In the genomic region with DNA sequence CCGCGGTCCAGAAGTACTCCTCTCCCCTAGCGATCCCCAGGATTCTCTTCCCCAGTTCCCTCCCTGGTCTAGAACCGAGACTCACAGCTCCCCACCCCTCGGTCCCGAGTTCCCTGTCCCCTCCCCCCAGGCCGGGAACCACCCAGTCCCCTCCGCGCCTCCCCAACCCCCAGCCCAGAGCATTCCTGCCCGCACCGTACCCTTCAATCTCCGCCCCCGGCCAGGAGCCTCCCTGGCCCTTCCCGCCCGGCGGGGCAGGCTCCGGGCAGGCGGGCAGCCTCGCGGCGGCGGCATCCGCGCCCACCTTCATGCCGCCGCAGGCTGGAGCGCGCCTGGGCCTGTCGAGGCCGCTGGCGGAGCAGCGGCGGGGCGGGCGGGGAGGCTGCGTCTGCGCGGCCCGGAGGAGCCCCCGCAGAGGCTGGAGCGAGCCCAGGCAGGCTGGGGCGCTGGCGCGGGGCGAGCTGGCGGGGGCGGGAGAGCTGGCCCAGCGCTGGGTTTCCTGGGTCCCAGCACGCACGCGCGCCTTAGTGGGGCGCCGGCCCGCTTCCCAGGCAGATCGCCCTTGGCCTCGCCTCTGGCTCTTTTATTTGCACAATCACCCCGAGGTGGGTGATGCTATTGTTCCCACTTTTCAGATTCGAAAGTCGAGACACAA, we compare ENCODE assay signal across 8 cellular contexts. TPM values are rescaled to one million over a fixed set of nuclear protein-coding genes. Genes with fewer than 3 reads are reported as not detected.
DNase-seq lines count a peak whose midpoint lies in the region; ATAC-seq and TF ChIP-seq lines count a peak whose summit lies in the region.

No MANE protein-coding gene starts in this region.

- H3K9ac ChIP-seq in stomach smooth muscle (ENCODE audit: low read length in 2 of 2), result peak overlapping the region; percentile 42 to 53

- no peak for DNase-seq in activated naive CD4-positive, alpha-beta T cell treated with Interleukin-2 at 50 U/mL for 16 hours
- DNase-seq in NCI-H1694 (lab: John Stamatoyannopoulos, UW) (peak; percentile 89), left lung (peak; percentile 63 to 86), SHP77 (lab: John Stamatoyannopoulos, UW) (no peak)
- DNase-seq in central memory CD8-positive, alpha-beta T cell (ENCODE audit: low spot score in 2 of 2), result peak in 1 of 2 donors; percentile 10
- no peak for DNase-seq in effector CD8-positive, alpha-beta T cell (lab: John Stamatoyannopoulos, UW)

- peak overlapping the region; percentile 38 to 51 for H3K4me3 ChIP-seq in left lung
- H3K4me3 ChIP-seq in stomach smooth muscle (ENCODE audit: low read length in 2 of 2), result peak overlapping the region; percentile 67 to 78

- H3K36me3 ChIP-seq in left lung, result no peaks in the 10 kb centered on the region
- H3K36me3 ChIP-seq in stomach smooth muscle (ENCODE audit: control insufficient read depth in 2 of 2, insufficient read depth in 2 of 2, low read length in 2 of 2), result no peaks in the 10 kb centered on the region

- H3K9me3 ChIP-seq in left lung (no peaks in the 10 kb centered on the region), stomach smooth muscle (ENCODE audit: control insufficient read depth in 2 of 2, low read length in 2 of 2) (no peaks in the 10 kb centered on the region)

- H3K27ac ChIP-seq in left lung (peak overlapping the region; percentile 66 to 78), stomach smooth muscle (ENCODE audit: low read length) (peak overlapping the region; percentile 24)

- peaks cover 17% of the 10 kb centered on the region for H3K4me1 Mint-ChIP-seq in activated naive CD4-positive, alpha-beta T cell treated with anti-CD3 and anti-CD28 coated beads, Interleukin-2, amount 50 U/mL, for 24 hours
- H3K4me1 Mint-ChIP-seq in central memory CD8-positive, alpha-beta T cell, result peaks cover 21% of the 10 kb centered on the region

- H3K27me3 ChIP-seq in left lung, result peaks cover 0 to 40% of the 10 kb centered on the region in 2 donors
- no peaks in the 10 kb centered on the region for H3K27me3 ChIP-seq in stomach smooth muscle (ENCODE audit: control insufficient read depth in 1 of 2, insufficient read depth in 2 of 2, low read length in 2 of 2)

- no peaks in the 10 kb centered on the region for H3K36me3 Mint-ChIP-seq in activated naive CD4-positive, alpha-beta T cell treated with anti-CD3 and anti-CD28 coated beads, Interleukin-2, amount 50 U/mL, for 24 hours
- peaks cover 5% of the 10 kb centered on the region for H3K36me3 Mint-ChIP-seq in central memory CD8-positive, alpha-beta T cell (ENCODE audit: insufficient read depth)

- H3K27me3 Mint-ChIP-seq in activated naive CD4-positive, alpha-beta T cell treated with anti-CD3 and anti-CD28 coated beads, Interleukin-2, amount 50 U/mL, for 24 hours, result no peaks in the 10 kb centered on the region
- H3K27me3 Mint-ChIP-seq in central memory CD8-positive, alpha-beta T cell, result no peaks in the 10 kb centered on the region

- no peaks in the 10 kb centered on the region for H3K9me3 Mint-ChIP-seq in activated naive CD4-positive, alpha-beta T cell treated with anti-CD3 and anti-CD28 coated beads, Interleukin-2, amount 50 U/mL, for 24 hours
- no peaks in the 10 kb centered on the region for H3K9me3 Mint-ChIP-seq in central memory CD8-positive, alpha-beta T cell

- peaks cover 29 to 63% of the 10 kb centered on the region in 2 donors for H3K4me1 ChIP-seq in left lung
- H3K4me1 ChIP-seq in stomach smooth muscle (ENCODE audit: control insufficient read depth, insufficient read depth, low read length), result peaks cover 52% of the 10 kb centered on the region

- ATAC-seq in central memory CD8-positive, alpha-beta T cell (replicated peaks; ENCODE audit: extremely low read depth, poor library complexity, severe bottlenecking), result peak; percentile 18
- peak; percentile 24 for ATAC-seq in left lung

- intact Hi-C loops in left lung (cut with DNase I), result no loop called here

- H3K4me3 Mint-ChIP-seq in activated naive CD4-positive, alpha-beta T cell treated with anti-CD3 and anti-CD28 coated beads, Interleukin-2, amount 50 U/mL, for 24 hours, result peak overlapping the region; percentile 81
- H3K4me3 Mint-ChIP-seq in central memory CD8-positive, alpha-beta T cell, result peak overlapping the region; percentile 79

- no peak overlapping the region for H3K27ac Mint-ChIP-seq in activated naive CD4-positive, alpha-beta T cell treated with anti-CD3 and anti-CD28 coated beads, Interleukin-2, amount 50 U/mL, for 24 hours
- H3K27ac Mint-ChIP-seq in central memory CD8-positive, alpha-beta T cell (ENCODE audit: low read depth), result peak overlapping the region; percentile 85

- TF ChIP-seq CTCF in left lung (IDR thresholded peaks at IDR 0.05), result no peak

RNA-seq across cellular contexts. Expression of a gene that starts 22.2 kb away (rescaled TPM):
- 10 to 100 TPM in 1 of 2 donors, 1 to 10 TPM in 1; 1.9 to 10.4 TPM for total RNA-seq in left lung

Comparison
In these comparisons a context has a peak if more than half of its experiments do, and no peak if none do; other contexts are left out.
1. DNase-seq: peak in NCI-H1694 (single experiment) and left lung (2 of 2); none in activated naive CD4-positive, alpha-beta T cell treated with Interleukin-2 at 50 U/mL for 16 hours (single experiment), SHP77 (0 of 2) and effector CD8-positive, alpha-beta T cell (single experiment).